In genomic region chr10:7170626-7171322, GRCh38 we compare ENCODE assay signal across 1 cellular context.
TF ChIP-seq lines count a peak whose summit lies in the region.

No MANE protein-coding gene starts in this region.

TF ChIP-seq in HepG2, 621 proteins besides CTCF, POLR2A, EP300 and RAD21:
- TF ChIP-seq BRD4 (CRISPR knock-in tag; IDR thresholded peaks at IDR 0.05) (no peak), MNT (IDR thresholded peaks at IDR 0.05) (peak; percentile 66), FLYWCH1 (CRISPR knock-in tag; IDR thresholded peaks at IDR 0.05) (no peak), ZNF775 (CRISPR knock-in tag; IDR thresholded peaks at IDR 0.05; ENCODE audit: borderline replicate concordance) (no peak), AHR (CRISPR knock-in tag; IDR thresholded peaks at IDR 0.05) (no peak), JUN (CRISPR knock-in tag; IDR thresholded peaks at IDR 0.05) (no peak), PREB (CRISPR knock-in tag; IDR thresholded peaks at IDR 0.05) (no peak), RFX5 (IDR thresholded peaks at IDR 0.05; ENCODE audit: low read depth, low read length) (no peak)
TF ChIP-seq in HepG2: peak in this region for 1.
